In the genomic region with DNA sequence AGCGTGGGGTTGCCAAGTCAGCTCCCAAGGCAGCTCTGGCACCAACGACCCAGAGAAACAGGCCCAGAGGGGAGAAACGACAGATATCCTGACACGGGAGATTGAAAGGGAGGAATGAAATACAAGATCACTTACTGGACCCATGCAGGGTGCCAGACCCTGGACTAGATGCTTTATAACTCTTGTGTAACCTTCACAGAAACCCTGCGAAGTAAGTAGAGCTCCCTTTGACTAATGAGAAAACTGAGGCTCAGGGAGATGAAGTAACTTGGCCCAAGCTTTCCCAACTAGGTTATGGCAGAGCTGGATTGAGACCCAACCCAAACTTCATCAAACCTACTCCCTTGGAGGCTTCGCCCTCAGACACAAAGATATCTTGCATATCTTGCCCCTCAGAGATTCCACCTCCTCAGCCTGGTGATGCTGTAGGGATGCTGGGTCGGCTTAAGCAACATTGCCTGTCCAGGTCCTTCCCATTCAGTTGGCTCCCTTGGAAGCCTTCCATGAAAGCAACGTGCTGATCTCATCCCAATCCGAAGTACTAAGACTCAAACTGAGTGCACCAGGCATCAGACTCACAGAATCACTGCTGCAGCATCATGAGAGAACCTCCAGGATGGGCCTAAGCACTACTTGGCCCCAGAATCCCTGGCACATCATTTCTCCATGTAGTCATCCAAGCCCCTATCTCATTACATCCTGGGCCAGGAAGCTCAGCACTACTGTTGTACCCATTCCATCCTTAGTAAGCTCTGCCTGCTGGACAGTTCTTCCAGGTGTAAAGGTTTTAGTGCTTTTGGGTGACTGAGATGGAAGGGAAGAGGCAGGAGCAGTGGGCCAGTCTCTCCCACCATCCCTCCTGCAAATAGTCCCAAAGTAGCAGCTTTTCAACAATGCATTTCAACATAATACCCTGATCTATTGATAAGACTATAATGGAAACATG, we compare ENCODE assay signal across 9 cellular contexts. TPM values are rescaled to one million over a fixed set of nuclear protein-coding genes. Genes with fewer than 3 reads are reported as not detected.
DNase-seq lines count a peak whose midpoint lies in the region; ATAC-seq, FAIRE-seq and TF ChIP-seq lines count a peak whose summit lies in the region.
"Had no signal": no experiment of that assay in that cellular context is flagged by ENCODE, and none has a peak within 500 bp of the region (broad histone marks: within the 10 kb centered on the region; RNA-seq: fewer than 3 reads in every experiment).

No MANE protein-coding gene starts in this region.

- TF ChIP-seq RAD21 in HCT116 (IDR thresholded peaks at IDR 0.05; ENCODE audit: low read depth): no peak

- H3K4me2 ChIP-seq in HCT116 (ENCODE audit: low read length): peak overlapping the region; percentile 91
- peak overlapping the region; percentile 90 for H3K4me2 ChIP-seq in smooth muscle cell

- no TSS peak for BruUV-seq in HCT116 (replicated peaks; lab: Mats Ljungman, UMichigan)

- DNase-seq in HCT116 (ENCODE audit: low read depth, low spot score) (no peak), T-cell (no peak), left ventricle myocardium inferior (no peak), smooth muscle cell (lab: John Stamatoyannopoulos, UW; ENCODE audit: unreplicated experiment) (no peak), urothelium cell line (ENCODE audit: low spot score) (no peak), AG08396 (ENCODE audit: low spot score) (no peak)

- 51% methylated on average over 9 of the region's 9 CpGs for WGBS in smooth muscle cell (ENCODE audit: low lambda C conversion rate)

- RAD21 ChIA-PET in HCT116 (lab: Charles Lee; ENCODE audit: low non-redundant PET in 1 of 2, low total read pairs in 2 of 2, uncharacterized antibody in 2 of 2, unreplicated experiment in 2 of 2): interaction anchor here (1.8 to 2.0 kb wide), 2 partner anchors 61 kb away, joined by 5 read pairs; no protein-coding TSS in a partner anchor

- peak overlapping the region in 2 of 3 donors; percentile 44 to 74 for H3K4me3 Mint-ChIP-seq in T-cell

- H3K4me1 ChIP-seq in HCT116 (ENCODE audit: control insufficient read depth in 1 of 2, insufficient read depth in 2 of 2, low read length in 2 of 2) (peaks cover 14 to 25% of the 10 kb centered on the region in 2 experiments), left ventricle myocardium inferior (peaks cover 18% of the 10 kb centered on the region), smooth muscle cell (ENCODE audit: low read depth) (peaks cover 21% of the 10 kb centered on the region)

- H3K9me2 ChIP-seq in HCT116 (ENCODE audit: insufficient read depth): no peaks in the 10 kb centered on the region

- H3K36me3 ChIP-seq in HCT116 (ENCODE audit: control insufficient read depth in 1 of 2, insufficient read depth in 2 of 2, low read length in 2 of 2) (no peaks in the 10 kb centered on the region), left ventricle myocardium inferior (no peaks in the 10 kb centered on the region), smooth muscle cell (ENCODE audit: low read depth) (no peaks in the 10 kb centered on the region)

- peaks cover 30 to 47% of the 10 kb centered on the region in 2 donors for H3K27me3 Mint-ChIP-seq in T-cell

- FAIRE-seq in urothelium cell line (lab: Jason Lieb, UNC): no peak

- no peak for TF ChIP-seq POLR2A in HCT116 (IDR thresholded peaks at IDR 0.05; ENCODE audit: borderline replicate concordance, extremely low read depth, insufficient read depth, insufficient read length)

- H3K9me3 ChIP-seq in HCT116 (ENCODE audit: control insufficient read depth in 1 of 2, insufficient read depth in 1 of 2, low read depth in 1 of 2, low read length in 2 of 2) (no peaks in the 10 kb centered on the region), left ventricle myocardium inferior (replicated peaks) (no peaks in the 10 kb centered on the region), smooth muscle cell (replicated peaks; ENCODE audit: low read depth) (no peaks in the 10 kb centered on the region)

- H2AFZ ChIP-seq in HCT116 (ENCODE audit: low read depth, low read length, poor library complexity, severe bottlenecking): no peak overlapping the region
- peak overlapping the region; percentile 48 for H2AFZ ChIP-seq in smooth muscle cell (ENCODE audit: low read depth)

- H3K27ac ChIP-seq in HCT116 (ENCODE audit: low read depth, low read length) (peak overlapping the region; percentile 64), left ventricle myocardium inferior (replicated peaks) (no peak overlapping the region), smooth muscle cell (ENCODE audit: low read depth) (no peak overlapping the region)

- peak overlapping the region; percentile 60 for H3K9ac ChIP-seq in HCT116 (ENCODE audit: low read length)
- H3K9ac ChIP-seq in smooth muscle cell (ENCODE audit: low read depth): no peak overlapping the region

- TF ChIP-seq CTCF in HCT116 (IDR thresholded peaks at IDR 0.05 in 2 of 3, conservative IDR thresholded peaks at IDR 0.05 in 1 of 3; ENCODE audit: borderline replicate concordance in 1 of 3, insufficient read depth in 1 of 3, low read depth in 2 of 3, low read length in 2 of 3): no peak
- no peak for TF ChIP-seq CTCF in left ventricle myocardium inferior (IDR thresholded peaks at IDR 0.05; ENCODE audit: borderline replicate concordance)
- no peak for TF ChIP-seq CTCF in smooth muscle cell (IDR thresholded peaks at IDR 0.05; ENCODE audit: borderline replicate concordance, insufficient read depth, poor library complexity, severe bottlenecking)

- ATAC-seq in HCT116 (0 out of 2 replicates have a peak, but pooled peaks have one; percentile 1), T-cell (replicated peaks in 1 of 4) (no peak), GM18520 (IDR thresholded peaks at IDR 0.05; ENCODE audit: unreplicated experiment) (no peak)

- H3K4me1 Mint-ChIP-seq in T-cell: peaks cover 7 to 13% (median 12%) of the 10 kb centered on the region in 3 donors

- no peaks in the 10 kb centered on the region for H3K36me3 Mint-ChIP-seq in T-cell
- H3K36me3 Mint-ChIP-seq: natural killer cell had no signal

- CTCF ChIA-PET in HCT116 (lab: Charles Lee) (interaction anchor here (0.7 to 2.2 kb wide), 8 partner anchors 9 to 815 kb away, joined by 3 to 40 read pairs (median 3); no protein-coding TSS in a partner anchor), T-cell (lab: Charles Lee) (interaction anchor here in 1 of 2 donors (0.5 to 3.4 kb wide), 5 partner anchors 54 to 814 kb away, joined by 3 to 15 read pairs (median 4); no protein-coding TSS in a partner anchor)

- no peaks in the 10 kb centered on the region for H4K20me1 ChIP-seq in HCT116 (ENCODE audit: insufficient read depth)
- H4K20me1 ChIP-seq in smooth muscle cell (ENCODE audit: low read depth): no peaks in the 10 kb centered on the region

- no peak overlapping the region for H3K27ac Mint-ChIP-seq in T-cell

- peak overlapping the region; percentile 54 to 63 for H3K4me3 ChIP-seq in HCT116 (replicated peaks in 1 of 2; ENCODE audit: low read depth in 1 of 2, low read length in 2 of 2)
- H3K4me3 ChIP-seq in left ventricle myocardium inferior: peak overlapping the region; percentile 69
- peak overlapping the region; percentile 58 for H3K4me3 ChIP-seq in smooth muscle cell

- H3K9me3 Mint-ChIP-seq in T-cell: no peaks in the 10 kb centered on the region
- H3K9me3 Mint-ChIP-seq: natural killer cell had no signal

- H3K79me2 ChIP-seq in HCT116 (ENCODE audit: insufficient read depth, low read length): no peaks in the 10 kb centered on the region
- H3K79me2 ChIP-seq in smooth muscle cell (ENCODE audit: low read depth): no peaks in the 10 kb centered on the region

- H3F3A ChIP-seq in smooth muscle cell (ENCODE audit: low read depth): no peaks in the 10 kb centered on the region

- intact Hi-C loops in HCT116 (cut with micrococcal nuclease): no loop called here
- intact Hi-C loops in left ventricle myocardium inferior (cut with micrococcal nuclease): loop anchor here (5.0 to 10.0 kb wide), 2 partner anchors 61 to 152 kb away; no protein-coding TSS in a partner anchor

- POLR2A ChIA-PET in HCT116 (lab: Charles Lee): no interaction called here
- POLR2A ChIA-PET in T-cell (lab: Charles Lee): no interaction called here

- H3K27me3 ChIP-seq in HCT116 (ENCODE audit: insufficient read depth, low read length): no peaks in the 10 kb centered on the region
- peaks cover 32% of the 10 kb centered on the region for H3K27me3 ChIP-seq in left ventricle myocardium inferior (ENCODE audit: low read depth)
- peaks cover 6% of the 10 kb centered on the region for H3K27me3 ChIP-seq in smooth muscle cell (ENCODE audit: low read depth)

TF ChIP-seq in HCT116, 20 proteins besides CTCF, POLR2A, EP300 and RAD21:
- TF ChIP-seq, protein P1, sequence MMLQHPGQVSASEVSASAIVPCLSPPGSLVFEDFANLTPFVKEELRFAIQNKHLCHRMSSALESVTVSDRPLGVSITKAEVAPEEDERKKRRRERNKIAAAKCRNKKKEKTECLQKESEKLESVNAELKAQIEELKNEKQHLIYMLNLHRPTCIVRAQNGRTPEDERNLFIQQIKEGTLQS (IDR thresholded peaks at IDR 0.05): no peak; the same call in 1 of the 2 replicates
- no peak for TF ChIP-seq EZH2phosphoT487 (IDR thresholded peaks at IDR 0.05; ENCODE audit: borderline replicate concordance)

RNA-seq across cellular contexts. Expression of gene IGSF9, which starts 1.1 kb away (rescaled TPM):
- total RNA-seq in HCT116 (2021; ENCODE audit: unreplicated experiment): 10.3 TPM
- polyA plus RNA-seq in HCT116 (2012): 3.9 and 4.4 TPM in 2 replicates
- total RNA-seq in T-cell: under 1 TPM in 3 of 5 donors, not detected in 2; 0.06 to 0.16 (median 0.12) TPM
- total RNA-seq in left ventricle myocardium inferior: 0.25 TPM
- total RNA-seq in smooth muscle cell: 0.49 and 0.99 TPM in 2 replicates
- 2.1 and 6.6 TPM in 2 replicates for polyA plus RNA-seq in smooth muscle cell
- total RNA-seq: natural killer cell, NCI-H460 had no signal

RNA-seq across cellular contexts. Expression of gene SLAMF9, which starts 7.5 kb away (rescaled TPM):
- total RNA-seq in HCT116 (2021; ENCODE audit: unreplicated experiment) (not detected), T-cell (not detected), left ventricle myocardium inferior (not detected), smooth muscle cell (1.3 TPM in 1 of 2 replicates, not detected in the other)
- polyA plus RNA-seq in HCT116 (2012): not detected in 2 replicates
- 1.8 and 2.1 TPM in 2 replicates for polyA plus RNA-seq in smooth muscle cell
- total RNA-seq: natural killer cell, NCI-H460 had no signal

RNA-seq across cellular contexts. Expression of gene TAGLN2, which starts 21.2 kb away (rescaled TPM):
- 127 TPM for total RNA-seq in HCT116 (2021; ENCODE audit: unreplicated experiment)
- polyA plus RNA-seq in HCT116 (2012): 174 and 182 TPM in 2 replicates
- total RNA-seq in T-cell: 100 to 1,000 TPM; 210 to 372 (median 245) TPM
- total RNA-seq in left ventricle myocardium inferior: 110 TPM
- total RNA-seq in smooth muscle cell: 390 and 408 TPM in 2 replicates
- polyA plus RNA-seq in smooth muscle cell: 1,005 and 1,171 TPM in 2 replicates

RNA-seq across cellular contexts. Expression of gene CFAP45, which starts 46.5 kb away (rescaled TPM):
- total RNA-seq in HCT116 (2021; ENCODE audit: unreplicated experiment) (0.59 TPM), T-cell (1 to 10 TPM; 1.2 to 4.7 (median 1.5) TPM), left ventricle myocardium inferior (1.1 TPM), smooth muscle cell (1.1 and 1.3 TPM in 2 replicates)
- polyA plus RNA-seq in HCT116 (2012): 0.52 and 0.91 TPM in 2 replicates
- 1.2 and 1.9 TPM in 2 replicates for polyA plus RNA-seq in smooth muscle cell
